ENCODE assay signal across 24 cellular contexts in genomic region chr20:17787816-17788215, GRCh38.
"Had no signal": no experiment of that assay in that cellular context is flagged by ENCODE, and none has a peak within 500 bp of the region (broad histone marks: within the 10 kb centered on the region; RNA-seq: fewer than 3 reads in every experiment).

No MANE protein-coding gene starts in this region.

- H3K4me1 Mint-ChIP-seq: immature natural killer cell had no signal

- H3K27ac ChIP-seq: coronary artery, dorsolateral prefrontal cortex, esophagus squamous epithelium, gastrocnemius medialis, left ventricle myocardium inferior, lower lobe of right lung had no signal

- H3K27me3 ChIP-seq: dorsolateral prefrontal cortex, esophagus squamous epithelium, gastrocnemius medialis, heart right ventricle had no signal

- DNase-seq: dermis blood vessel endothelial cell; dorsolateral prefrontal cortex; effector CD4-positive, alpha-beta T cell; effector memory CD4-positive, alpha-beta T cell; esophagus squamous epithelium; foreskin fibroblast; foreskin melanocyte; gastrocnemius medialis; glutamatergic neuron; head of caudate nucleus; heart right ventricle; hippocampal formation; immature natural killer cell; islet precursor cell; kidney; kidney glomerular epithelial cell; left colon; left ventricle myocardium inferior; lower lobe of right lung; mucosa of descending colon; naive B cell had no signal

- H3K36me3 Mint-ChIP-seq: immature natural killer cell, mesothelial cell of epicardium, naive B cell had no signal

- H3K4me3 ChIP-seq: coronary artery, dorsolateral prefrontal cortex, esophagus squamous epithelium, gastrocnemius medialis, heart right ventricle, left ventricle myocardium inferior, lower lobe of right lung, mucosa of descending colon had no signal

- ATAC-seq: gastrocnemius medialis, heart right ventricle, left colon, left lobe of liver, lower lobe of right lung, mucosa of descending colon had no signal

- H3K4me3 Mint-ChIP-seq: immature natural killer cell, mesothelial cell of epicardium, naive B cell had no signal

- H3K4me1 ChIP-seq: gastrocnemius medialis had no signal

- H3K9me3 ChIP-seq: esophagus squamous epithelium, gastrocnemius medialis, heart right ventricle, left ventricle myocardium inferior, lower lobe of right lung, mucosa of descending colon had no signal

- H3K27ac Mint-ChIP-seq: immature natural killer cell, mesothelial cell of epicardium, naive B cell had no signal

- H3K36me3 ChIP-seq: esophagus squamous epithelium, gastrocnemius medialis, heart right ventricle, left ventricle myocardium inferior, lower lobe of right lung had no signal

- H3K9me3 Mint-ChIP-seq: immature natural killer cell, mesothelial cell of epicardium, naive B cell had no signal
